ENCODE assay signal across 8 cellular contexts in the genomic region with DNA sequence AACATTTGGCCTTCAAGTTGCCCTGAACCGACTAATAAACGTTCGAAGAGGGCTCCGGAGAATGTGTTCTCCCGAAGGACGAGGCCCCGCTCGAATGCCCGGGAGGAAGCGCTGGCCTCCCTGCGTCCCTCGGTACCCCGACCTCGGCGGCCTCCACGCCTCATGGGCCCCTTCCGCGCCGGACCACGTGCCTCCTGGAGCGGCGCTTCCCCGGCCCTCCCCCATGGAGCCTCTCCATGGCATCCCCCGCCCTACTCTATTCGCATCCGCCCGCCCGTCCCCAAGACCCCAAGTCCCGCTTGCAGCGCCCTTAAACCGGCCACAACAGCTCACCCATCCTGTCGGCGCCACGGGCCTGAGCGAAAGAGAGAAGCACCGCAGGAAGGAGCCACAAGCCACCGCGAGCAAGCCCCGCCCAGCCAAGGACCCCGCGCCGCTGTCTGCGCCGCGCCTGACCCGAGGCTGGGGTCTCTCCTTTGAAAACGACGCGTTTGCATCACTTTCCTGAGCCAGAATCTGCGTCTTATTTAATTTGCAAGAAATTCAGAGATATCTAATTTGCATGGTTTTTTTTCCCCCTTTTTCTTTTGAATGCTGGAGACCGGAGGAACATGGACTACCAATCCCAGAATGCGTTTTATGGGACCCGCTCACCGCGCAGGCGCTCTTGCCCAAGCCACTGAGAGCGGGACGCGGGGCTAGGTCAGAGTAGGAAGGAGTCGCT. TPM values are rescaled to one million over a fixed set of nuclear protein-coding genes. Genes with fewer than 3 reads are reported as not detected.
A peak's percentile ranks its signal among the peaks of the same experiment; 100 is the strongest.
DNase-seq lines count a peak whose midpoint lies in the region; ATAC-seq, FAIRE-seq and TF ChIP-seq lines count a peak whose summit lies in the region.

A gene (minus strand): TSS at position 368 of the 724 bp plus-strand sequence. CDS start 31 bp downstream, at position 337.

- intact Hi-C loops in adrenal gland (cut with DNase I): no loop called here
- intact Hi-C loops in left cardiac atrium (cut with DNase I): no loop called here

- H3K9me3 Mint-ChIP-seq in progenitor cell of endocrine pancreas (ENCODE audit: low read depth): no peaks in the 10 kb centered on the region

- H3K27ac ChIP-seq in adrenal gland: peak within 1 kb of the TSS; percentile 47 to 85 (median 79)

- WGBS in adrenal gland, 4 donors: 0 to 1% (median 0%) methylated on average over 31 to 60 of the region's 60 CpGs

- ATAC-seq in HG02798 (IDR thresholded peaks at IDR 0.05; ENCODE audit: poor library complexity, unreplicated experiment): peak; percentile 95
- peak; percentile 95 to 98 for ATAC-seq in left cardiac atrium

- TF ChIP-seq CTCF in adrenal gland (IDR thresholded peaks at IDR 0.05) (peak in 1 of 6 experiments; percentile 8), progenitor cell of endocrine pancreas (IDR thresholded peaks at IDR 0.05; ENCODE audit: unreplicated experiment) (no peak)

- peaks cover 7 to 9% of the 10 kb centered on the region in 2 donors for H3K4me1 ChIP-seq in adrenal gland (replicated peaks in 1 of 2)

- peaks cover 19% of the 10 kb centered on the region for H3K36me3 Mint-ChIP-seq in progenitor cell of endocrine pancreas (ENCODE audit: insufficient read depth)

- peak; percentile 98 for TF ChIP-seq POLR2A in GM12891 (IDR thresholded peaks at IDR 0.05; ENCODE audit: low read depth, low read length)
- peak; percentile 53 to 88 for TF ChIP-seq POLR2A in adrenal gland (IDR thresholded peaks at IDR 0.05)

- peak within 1 kb of the TSS; percentile 100 for H3K27ac Mint-ChIP-seq in progenitor cell of endocrine pancreas

- H3K36me3 ChIP-seq in adrenal gland (replicated peaks in 1 of 2): peaks cover 0 to 24% of the 10 kb centered on the region in 2 donors

- H3K4me3 Mint-ChIP-seq in progenitor cell of endocrine pancreas (ENCODE audit: low read depth): peak within 1 kb of the TSS; percentile 81

- no peaks in the 10 kb centered on the region for H3K27me3 ChIP-seq in adrenal gland

- no peaks in the 10 kb centered on the region for H3K9me3 ChIP-seq in adrenal gland (replicated peaks in 1 of 3)

- DNase-seq in GM12891 (ENCODE audit: insufficient read length, low spot score): peak; percentile 60
- DNase-seq in NCI-H1436 (lab: John Stamatoyannopoulos, UW): peak; percentile 90
- peak; percentile 64 to 91 (median 77) for DNase-seq in T-helper 1 cell
- DNase-seq in adrenal gland: peak; percentile 90 to 95 (median 91)
- peak; percentile 94 for DNase-seq in left cardiac atrium
- peak; percentile 71 for DNase-seq in progenitor cell of endocrine pancreas (ENCODE audit: low spot score, unreplicated experiment)
- DNase-seq in ureter (ENCODE audit: low spot score): peak; percentile 92

- no peaks in the 10 kb centered on the region for H3K27me3 Mint-ChIP-seq in progenitor cell of endocrine pancreas

- FAIRE-seq in GM12891 (lab: Jason Lieb, UNC): peak; percentile 84

- H3K4me1 Mint-ChIP-seq in progenitor cell of endocrine pancreas (ENCODE audit: low read depth): peaks cover 15% of the 10 kb centered on the region

- peak within 1 kb of the TSS; percentile 12 to 87 (median 54) for H3K4me3 ChIP-seq in adrenal gland

TF ChIP-seq in GM12891, 5 proteins besides CTCF, POLR2A, EP300 and RAD21:
- peak; percentile 99 for TF ChIP-seq POLR2AphosphoS5 (IDR thresholded peaks at IDR 0.05; ENCODE audit: low read depth, low read length)
- no peak for TF ChIP-seq PAX5 (IDR thresholded peaks at IDR 0.05; ENCODE audit: insufficient read depth, low read length, severe bottlenecking)
- peak; percentile 87 for TF ChIP-seq POU2F2 (IDR thresholded peaks at IDR 0.05; ENCODE audit: low read depth, low read length)
- no peak for TF ChIP-seq SPI1 (IDR thresholded peaks at IDR 0.05; ENCODE audit: low read depth, low read length)
- peak; percentile 96 for TF ChIP-seq TAF1 (IDR thresholded peaks at IDR 0.05; ENCODE audit: low read depth, low read length)
TF ChIP-seq in GM12891: peak in this region for 3.

RNA-seq across cellular contexts. Expression of the gene that starts here (rescaled TPM):
- polyA plus RNA-seq in GM12891 (2012; ENCODE audit: low read depth, missing spikeins): 12,048 TPM
- 1,000 to 10,000 TPM; 1,251 to 2,306 (median 1,371) TPM for total RNA-seq in adrenal gland
- polyA plus RNA-seq in adrenal gland: 1,000 to 10,000 TPM in 2 of 3 donors, 100 to 1,000 TPM in 1; 995 to 1,810 (median 1,703) TPM
- 1,000 to 10,000 TPM; 1,197 to 1,309 TPM for total RNA-seq in left cardiac atrium
- 1,896 and 2,007 TPM in 2 replicates for total RNA-seq in progenitor cell of endocrine pancreas
- total RNA-seq in ureter: 1,778 TPM

Comparison
In these comparisons a context has a peak if more than half of its experiments do, and no peak if none do; other contexts are left out.
1. Peak in every context shown above with its lines: DNase-seq, ATAC-seq, H3K4me3 ChIP-seq and H3K27ac ChIP-seq.